Comparison of ENCODE assay signal across 8 cellular contexts in genomic region chr10:68988530-68989316, GRCh38.
DNase-seq lines count a peak whose midpoint lies in the region; ATAC-seq and TF ChIP-seq lines count a peak whose summit lies in the region.

Gene KIFBP (plus strand): TSS chr10:68988803. CDS start chr10:68988833, 30 bp downstream.

- H3K4me3 Mint-ChIP-seq in central memory CD8-positive, alpha-beta T cell: peak within 1 kb of the TSS; percentile 94

- H3K27me3 Mint-ChIP-seq in central memory CD8-positive, alpha-beta T cell: no peaks in the 10 kb centered on the region

- DNase-seq in AG09319 (ENCODE audit: extremely low read depth, low read depth) (peak; percentile 93), NCI-H226 (peak; percentile 97), iris pigment epithelial cell (ENCODE audit: low read depth) (peak; percentile 99)
- peak; percentile 62 for DNase-seq in activated CD4-positive, CD25-positive, alpha-beta regulatory T cell treated with anti-CD3 and anti-CD28 coated beads, Interleukin-2, amount 50 U/mL, for 16 hours (ENCODE audit: low read depth, low spot score)
- DNase-seq in central memory CD8-positive, alpha-beta T cell (ENCODE audit: low spot score in 2 of 2): peak; percentile 51 to 65
- DNase-seq in stimulated activated CD4-positive, alpha-beta T cell treated with anti-CD3 and anti-CD28 coated beads, Interleukin-12 subunit alpha, Interleukin-12 subunit beta, amount 100 ng/mL, for 24 hours (ENCODE audit: low read depth in 2 of 2): peak; percentile 70 to 82

- H3K4me1 Mint-ChIP-seq in central memory CD8-positive, alpha-beta T cell: peaks cover 52% of the 10 kb centered on the region

- peak; percentile 81 for ATAC-seq in HG03196 (IDR thresholded peaks at IDR 0.05; ENCODE audit: unreplicated experiment)
- peak; percentile 76 for ATAC-seq in central memory CD8-positive, alpha-beta T cell (replicated peaks; ENCODE audit: extremely low read depth, poor library complexity, severe bottlenecking)

- peak; percentile 76 for TF ChIP-seq POLR2A in GM18951 (IDR thresholded peaks at IDR 0.05; ENCODE audit: extremely low read depth, insufficient read depth, insufficient read length)

- H3K36me3 Mint-ChIP-seq in central memory CD8-positive, alpha-beta T cell (ENCODE audit: insufficient read depth): peaks cover 18% of the 10 kb centered on the region

- no peaks in the 10 kb centered on the region for H3K9me3 Mint-ChIP-seq in central memory CD8-positive, alpha-beta T cell

- TF ChIP-seq CTCF in AG09319 (IDR thresholded peaks at IDR 0.05; ENCODE audit: low read depth, low read length): peak; percentile 71

- in situ Hi-C loops in GM18951 (cut with MboI; ENCODE audit: low sequenced_read_pairs, unreplicated experiment): loop anchor here (25.0 kb wide), 1 partner anchor 399 kb away; no protein-coding TSS in a partner anchor

- peak within 1 kb of the TSS; percentile 92 for H3K27ac Mint-ChIP-seq in central memory CD8-positive, alpha-beta T cell (ENCODE audit: low read depth)

Comparison
In these comparisons a context has a peak if more than half of its experiments do, and no peak if none do; other contexts are left out.
1. Peak in every context shown above with its lines: DNase-seq and ATAC-seq.